23 cellular contexts compared by ENCODE assay signal in genomic region chr6:44530910-44531234, GRCh38.
"Had no signal": no experiment of that assay in that cellular context is flagged by ENCODE, and none has a peak within 500 bp of the region (broad histone marks: within the 10 kb centered on the region; RNA-seq: fewer than 3 reads in every experiment).

No MANE protein-coding gene starts in this region.

- H3K4me3 Mint-ChIP-seq: dendritic cell treated with granulocyte-macrophage colony-stimulating factor and Interleukin-4, amounts not matched to agents 40 ng/mL and 50 ng/mL, for 4 days; effector memory CD8-positive, alpha-beta T cell; mesothelial cell of epicardium; naive B cell had no signal

- ATAC-seq: effector memory CD8-positive, alpha-beta T cell; gastrocnemius medialis; left lung; lower lobe of right lung; mucosa of descending colon had no signal

- H3K27me3 ChIP-seq: colonic mucosa, gastrocnemius medialis had no signal

- H3K36me3 Mint-ChIP-seq: mesothelial cell of epicardium, naive B cell had no signal

- H3K27ac ChIP-seq: colonic mucosa, esophagus squamous epithelium, gastrocnemius medialis, heart right ventricle, left lung, lower lobe of right lung had no signal

- H3K4me3 ChIP-seq: colonic mucosa, esophagus squamous epithelium, gastrocnemius medialis, heart right ventricle, left lung, lower lobe of right lung, mucosa of descending colon had no signal

- FAIRE-seq: endothelial cell of umbilical vein, islet of Langerhans, keratinocyte had no signal

- H3K36me3 ChIP-seq: colonic mucosa, esophagus squamous epithelium, gastrocnemius medialis, heart right ventricle, left lung, lower lobe of right lung had no signal

- H3K9me3 Mint-ChIP-seq: dendritic cell treated with granulocyte-macrophage colony-stimulating factor and Interleukin-4, amounts not matched to agents 40 ng/mL and 50 ng/mL, for 4 days; effector memory CD8-positive, alpha-beta T cell; mesothelial cell of epicardium; naive B cell had no signal

- DNase-seq: colonic mucosa; cortex of kidney; effector CD8-positive, alpha-beta T cell; effector memory CD8-positive, alpha-beta T cell; esophagus squamous epithelium; foreskin fibroblast; foreskin melanocyte; gastrocnemius medialis; glutamatergic neuron; heart right ventricle; hippocampal formation; left cardiac atrium; left lung; left ventricle myocardium superior; lower lobe of right lung; mesenchymal stem cell; mucosa of descending colon; naive B cell had no signal

- H3K27ac Mint-ChIP-seq: dendritic cell treated with granulocyte-macrophage colony-stimulating factor and Interleukin-4, amounts not matched to agents 40 ng/mL and 50 ng/mL, for 4 days; effector memory CD8-positive, alpha-beta T cell; mesothelial cell of epicardium; naive B cell had no signal

- H3K9me3 ChIP-seq: colonic mucosa, esophagus squamous epithelium, gastrocnemius medialis, heart right ventricle, left lung, lower lobe of right lung, mucosa of descending colon had no signal

- H3K4me1 ChIP-seq: colonic mucosa, esophagus squamous epithelium, gastrocnemius medialis, heart right ventricle, left lung, lower lobe of right lung had no signal
